8 cellular contexts compared by ENCODE assay signal in genomic region chr19:52689804-52690394, GRCh38. TPM values are rescaled to one million over a fixed set of nuclear protein-coding genes. Genes with fewer than 3 reads are reported as not detected.
DNase-seq lines count a peak whose midpoint lies in the region; ATAC-seq and TF ChIP-seq lines count a peak whose summit lies in the region.

No MANE protein-coding gene starts in this region.

- ATAC-seq in GM18498 (IDR thresholded peaks at IDR 0.05; ENCODE audit: unreplicated experiment) (peak; percentile 35), HG02852 (IDR thresholded peaks at IDR 0.05; ENCODE audit: unreplicated experiment) (peak; percentile 20)

- no peaks in the 10 kb centered on the region for H3K27me3 ChIP-seq in SJSA1 (replicated peaks)
- H3K27me3 ChIP-seq in ascending aorta: no peaks in the 10 kb centered on the region
- peaks cover 0 to 9% (median 0%) of the 10 kb centered on the region in 3 donors for H3K27me3 ChIP-seq in skeletal muscle tissue (ENCODE audit: control insufficient read depth in 3 of 3, insufficient read depth in 3 of 3, low read length in 3 of 3)

- no peak for TF ChIP-seq CTCF in ascending aorta (IDR thresholded peaks at IDR 0.05)

- DNase-seq in SJSA1 (ENCODE audit: low read depth in 1 of 2, low spot score in 2 of 2) (peak in 1 of 2 experiments; percentile 49), ascending aorta (ENCODE audit: low spot score in 2 of 2) (peak in 1 of 2 donors; percentile 70), cortex of kidney (lab: John Stamatoyannopoulos, UW) (no peak), GDM1 (lab: John Stamatoyannopoulos, UW) (no peak)

- H3K9ac ChIP-seq in skeletal muscle tissue (ENCODE audit: low read depth in 1 of 3, low read length in 3 of 3): peak overlapping the region; percentile 79 to 82 (median 81)

- peak overlapping the region; percentile 49 for H3K4me3 ChIP-seq in SJSA1
- peak overlapping the region; percentile 56 to 89 for H3K4me3 ChIP-seq in ascending aorta
- H3K4me3 ChIP-seq in iPS-11a (ENCODE audit: low read depth, low read length): peak overlapping the region; percentile 75
- peak overlapping the region; percentile 77 to 89 (median 78) for H3K4me3 ChIP-seq in skeletal muscle tissue (ENCODE audit: low read length in 3 of 3)

- H3K27ac ChIP-seq in SJSA1 (peak overlapping the region; percentile 43), ascending aorta (peak overlapping the region; percentile 95 to 98), skeletal muscle tissue (ENCODE audit: low read depth, low read length) (peak overlapping the region; percentile 81)

- intact Hi-C loops in ascending aorta (cut with DNase I): loop anchor here (1.0 to 10.0 kb wide), 7 partner anchors 45 to 675 kb away; partner anchors contain the start of genes ZNF160, ZNF525, ZNF611 and ZNF808

- H3K4me1 ChIP-seq in SJSA1 (replicated peaks): peaks cover 15% of the 10 kb centered on the region
- H3K4me1 ChIP-seq in ascending aorta: peaks cover 3 to 28% of the 10 kb centered on the region in 2 donors
- peaks cover 8 to 13% (median 11%) of the 10 kb centered on the region in 3 donors for H3K4me1 ChIP-seq in skeletal muscle tissue (ENCODE audit: control insufficient read depth in 3 of 3, insufficient read depth in 3 of 3, low read length in 3 of 3)

- H3K36me3 ChIP-seq in SJSA1 (peaks cover 14% of the 10 kb centered on the region), ascending aorta (peaks cover 2% of the 10 kb centered on the region in 2 donors), skeletal muscle tissue (ENCODE audit: control insufficient read depth in 3 of 3, insufficient read depth in 3 of 3, low read length in 3 of 3) (no peaks in the 10 kb centered on the region)

- H3K9me3 ChIP-seq in SJSA1 (replicated peaks) (peaks cover 2% of the 10 kb centered on the region; the same call in 1 of the 2 replicates), ascending aorta (no peaks in the 10 kb centered on the region), skeletal muscle tissue (ENCODE audit: control insufficient read depth in 3 of 3, low read length in 3 of 3) (no peaks in the 10 kb centered on the region)

RNA-seq across cellular contexts. Expression of gene ZNF611, which starts 44.9 kb away (rescaled TPM):
- total RNA-seq in SJSA1 (2014; rRNA removed; shearing (Covaris generic)): 14.1 and 15.4 TPM in 2 replicates
- total RNA-seq in ascending aorta: 13.1 TPM
- total RNA-seq in skeletal muscle tissue: 9.4 TPM

RNA-seq across cellular contexts. Expression of gene ZNF83, which starts 51.7 kb away (rescaled TPM):
- 22.4 and 37.7 TPM in 2 replicates for total RNA-seq in SJSA1 (2014; rRNA removed; shearing (Covaris generic))
- total RNA-seq in ascending aorta (29.1 TPM), skeletal muscle tissue (29.2 TPM)

Comparison
In these comparisons a context has a peak if more than half of its experiments do, and no peak if none do; other contexts are left out.
1. H3K27ac ChIP-seq: peak in every context shown above with its lines; median percentile 96 in ascending aorta; 81 in skeletal muscle tissue; 43 in SJSA1.